16 cellular contexts compared by ENCODE assay signal in genomic region chr16:28421071-28421750, GRCh38. TPM values are rescaled to one million over a fixed set of nuclear protein-coding genes. Genes with fewer than 3 reads are reported as not detected.
"Had no signal": no experiment of that assay in that cellular context is flagged by ENCODE, and none has a peak within 500 bp of the region (broad histone marks: within the 10 kb centered on the region; RNA-seq: fewer than 3 reads in every experiment).

No MANE protein-coding gene starts in this region.

RNA-seq across cellular contexts. Expression of gene EIF3CL, which starts 17.6 kb away (rescaled TPM):
- polyA plus RNA-seq: cardiac muscle cell had no signal

RNA-seq across cellular contexts. Expression of gene NPIPB7, which starts 50.9 kb away (rescaled TPM):
- total RNA-seq: activated CD4-positive, alpha-beta memory T cell treated with anti-CD3 and anti-CD28 coated beads for 36 hours; activated CD4-positive, alpha-beta T cell treated with anti-CD3 and anti-CD28 coated beads, Interleukin-2, amount 10 ng/mL, durations not matched to agents 24 days and 14 days; activated CD8-positive, alpha-beta memory T cell treated with anti-CD3 and anti-CD28 coated beads, Interleukin-2, amount 10 ng/mL, durations not matched to agents 7 days and 5 days; activated CD8-positive, alpha-beta T cell treated with anti-CD3 and anti-CD28 coated beads, Interleukin-2, amount 10 ng/mL, durations not matched to agents 7 days and 5 days; activated naive CD4-positive, alpha-beta T cell treated with anti-CD3 and anti-CD28 coated beads for 36 hours; activated naive CD8-positive, alpha-beta T cell treated with anti-CD3 and anti-CD28 coated beads for 36 hours; activated T-helper 1 cell treated with anti-CD3 and anti-CD28 coated beads, Interleukin-12 subunit alpha, Interleukin-12 subunit beta, Interleukin-2, Interleukin-4 antibody, amounts not matched to agents 30 ng/mL and 10 ng/mL and 1 ng/mL, durations not matched to agents 14 hours and 24 hours and 36 hours; activated T-helper 2 cell treated with anti-CD3 and anti-CD28 coated beads, Interferon-gamma antibody, Interleukin-2, Interleukin-4, amounts not matched to agents 10 μg/mL and 5 μg/mL and 100 μg/mL, durations not matched to agents 14 hours and 24 hours and 36 hours; breast epithelium; dermis microvascular lymphatic vessel endothelial cell; endothelial cell of umbilical vein; esophagus squamous epithelium; fibroblast of lung; fibroblast of villous mesenchyme; frontal cortex had no signal
- polyA plus RNA-seq: fibroblast of lung had no signal

RNA-seq across cellular contexts. Expression of gene NPIPB6, which starts 57.9 kb away (rescaled TPM):
- total RNA-seq: activated naive CD8-positive, alpha-beta T cell treated with anti-CD3 and anti-CD28 coated beads for 36 hours; dermis microvascular lymphatic vessel endothelial cell; fibroblast of villous mesenchyme had no signal
- polyA plus RNA-seq: endothelial cell of umbilical vein had no signal
